ENCODE assay signal across 13 cellular contexts in the genomic region with DNA sequence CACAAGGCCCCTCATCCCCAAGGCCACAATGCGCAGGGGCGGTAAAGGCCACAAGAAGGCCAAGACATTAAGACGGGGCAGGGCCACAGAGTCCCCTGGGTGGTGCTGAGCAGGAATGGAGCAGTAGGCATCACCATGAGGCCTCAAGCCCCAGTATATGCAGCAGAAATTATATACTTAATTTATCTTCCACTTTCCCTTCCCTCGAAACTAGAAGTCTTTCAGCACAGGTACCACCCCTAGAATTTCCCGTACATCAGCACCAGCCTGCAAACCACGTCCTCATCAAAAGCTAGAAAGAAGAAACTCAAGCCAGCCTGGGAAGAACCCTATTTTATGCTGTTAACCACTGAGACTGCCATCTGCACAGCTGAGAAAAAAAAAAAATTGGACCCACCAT.
DNase-seq lines count a peak whose midpoint lies in the region; ATAC-seq, FAIRE-seq and TF ChIP-seq lines count a peak whose summit lies in the region.
"Had no signal": no experiment of that assay in that cellular context is flagged by ENCODE, and none has a peak within 500 bp of the region (broad histone marks: within the 10 kb centered on the region; RNA-seq: fewer than 3 reads in every experiment).

No MANE protein-coding gene starts in this region.

- H3K9me3 ChIP-seq in K562 (replicated peaks; ENCODE audit: control insufficient read depth, insufficient read depth, low read depth, low read length) (peaks cover 2% of the 10 kb centered on the region; the same call in 1 of the 2 replicates), suprapubic skin (no peaks in the 10 kb centered on the region)
- no peaks in the 10 kb centered on the region for H3K9me3 ChIP-seq in naive thymus-derived CD4-positive, alpha-beta T cell (ENCODE audit: control insufficient read depth in 2 of 3, low read length in 3 of 3)
- H3K9me3 ChIP-seq: adrenal gland, neutrophil had no signal

- H3K27ac ChIP-seq in K562 (ENCODE audit: extremely low read depth, low read depth, low read length) = peak overlapping the region; percentile 92
- H3K27ac ChIP-seq in naive thymus-derived CD4-positive, alpha-beta T cell (ENCODE audit: low read depth, low read length) = no peak overlapping the region
- H3K27ac ChIP-seq in suprapubic skin = no peak overlapping the region
- H3K27ac ChIP-seq: adrenal gland, neutrophil had no signal

- DNase-seq in K562 (ENCODE audit: extremely low read depth in 1 of 4, low spot score in 3 of 4) = peak in 1 of 4 experiments; percentile 72
- DNase-seq in naive thymus-derived CD4-positive, alpha-beta T cell = no peak
- no peak for DNase-seq in amniotic stem cell (lab: John Stamatoyannopoulos, UW)
- DNase-seq in medulla oblongata (ENCODE audit: extremely low spot score) = no peak
- DNase-seq in suprapubic skin (ENCODE audit: low spot score in 2 of 2) = no peak
- DNase-seq: adrenal gland; effector memory CD8-positive, alpha-beta T cell; NCI-H2107; Right ventricle myocardium superior had no signal

- H3K36me3 ChIP-seq in K562 (ENCODE audit: control insufficient read depth, insufficient read depth, low read length) (no peaks in the 10 kb centered on the region; the same call in 2 of the 3 replicates), suprapubic skin (no peaks in the 10 kb centered on the region)
- H3K36me3 ChIP-seq in naive thymus-derived CD4-positive, alpha-beta T cell (ENCODE audit: control insufficient read depth in 2 of 3, insufficient read depth in 3 of 3, low read length in 3 of 3) = no peaks in the 10 kb centered on the region
- H3K36me3 ChIP-seq: adrenal gland, neutrophil had no signal

- TF ChIP-seq POLR2A in K562 (conservative IDR thresholded peaks at IDR 0.05) = no peak
- no peak for TF ChIP-seq POLR2A in suprapubic skin (IDR thresholded peaks at IDR 0.05)

- H4K20me1 ChIP-seq in K562 (replicated peaks; ENCODE audit: control insufficient read depth, insufficient read depth, low read length) = no peaks in the 10 kb centered on the region

- H3K4me3 Mint-ChIP-seq in naive thymus-derived CD4-positive, alpha-beta T cell = no peak overlapping the region
- H3K4me3 Mint-ChIP-seq: effector memory CD8-positive, alpha-beta T cell had no signal

- no peak for FAIRE-seq in K562 (lab: Jason Lieb, UNC)

- peaks cover 0 to 12% (median 6%) of the 10 kb centered on the region in 5 donors for H3K27me3 Mint-ChIP-seq in naive thymus-derived CD4-positive, alpha-beta T cell

- ATAC-seq in GM18858 (IDR thresholded peaks at IDR 0.05; ENCODE audit: unreplicated experiment) (peak; percentile 63), GM21381 (IDR thresholded peaks at IDR 0.05; ENCODE audit: unreplicated experiment) (peak; percentile 57), HG03095 (IDR thresholded peaks at IDR 0.05; ENCODE audit: unreplicated experiment) (peak; percentile 53), K562 (peak; percentile 80)
- no peak for ATAC-seq in naive thymus-derived CD4-positive, alpha-beta T cell
- ATAC-seq: effector memory CD8-positive, alpha-beta T cell had no signal

- H3K4me1 ChIP-seq in K562 (replicated peaks in 1 of 2; ENCODE audit: control insufficient read depth in 2 of 2, insufficient read depth in 2 of 2, low read length in 2 of 2) = peaks cover 10 to 19% of the 10 kb centered on the region in 2 experiments; a peak in 4 of 5 replicates
- no peaks in the 10 kb centered on the region for H3K4me1 ChIP-seq in naive thymus-derived CD4-positive, alpha-beta T cell (ENCODE audit: control insufficient read depth in 2 of 2, insufficient read depth in 2 of 2, low read length in 2 of 2)
- peaks cover 3% of the 10 kb centered on the region for H3K4me1 ChIP-seq in suprapubic skin
- H3K4me1 ChIP-seq: adrenal gland had no signal

- CTCF ChIA-PET in K562 (lab: Yijun Ruan, JAX; ENCODE audit: low intra/inter-chr PET ratio) = no interaction called here
- CTCF ChIA-PET in naive thymus-derived CD4-positive, alpha-beta T cell (lab: Charles Lee) = no interaction called here

- H2AFZ ChIP-seq in K562 (ENCODE audit: low read depth, low read length) = peak overlapping the region; percentile 87

- peaks cover 0 to 4% (median 0%) of the 10 kb centered on the region in 7 donors for H3K4me1 Mint-ChIP-seq in naive thymus-derived CD4-positive, alpha-beta T cell

- H3K4me3 ChIP-seq in K562 (no peak overlapping the region), suprapubic skin (no peak overlapping the region)
- no peak overlapping the region for H3K4me3 ChIP-seq in naive thymus-derived CD4-positive, alpha-beta T cell (ENCODE audit: low read length)
- H3K4me3 ChIP-seq: adrenal gland had no signal

- POLR2A ChIA-PET in K562 (lab: Yijun Ruan, JAX) = interaction anchor here (1.1 to 1.3 kb wide), 2 partner anchors 9 to 19 kb away, joined by 5 to 6 read pairs; no protein-coding TSS in a partner anchor
- POLR2A ChIA-PET in naive thymus-derived CD4-positive, alpha-beta T cell (lab: Charles Lee) = no interaction called here

- BruUV-seq in K562 (replicated peaks; lab: Mats Ljungman, UMichigan) = TSS peak; percentile 88

- no peaks in the 10 kb centered on the region for H3K79me2 ChIP-seq in K562 (ENCODE audit: control insufficient read depth, insufficient read depth, low read length)

- H3K27ac Mint-ChIP-seq in naive thymus-derived CD4-positive, alpha-beta T cell = no peak overlapping the region
- H3K27ac Mint-ChIP-seq: effector memory CD8-positive, alpha-beta T cell had no signal

- peaks cover 0 to 3% (median 0%) of the 10 kb centered on the region in 11 donors for H3K9me3 Mint-ChIP-seq in naive thymus-derived CD4-positive, alpha-beta T cell

- no peaks in the 10 kb centered on the region for H3K36me3 Mint-ChIP-seq in naive thymus-derived CD4-positive, alpha-beta T cell

- intact Hi-C loops in K562 (cut with micrococcal nuclease) = loop anchor here (10.0 kb wide), 1 partner anchor 483 kb away; the partner anchor contains the start of gene AGPAT4
- intact Hi-C loops in naive thymus-derived CD4-positive, alpha-beta T cell (cut with micrococcal nuclease) = no loop called here

- peak overlapping the region; percentile 58 to 80; a peak in 3 of 4 replicates for H3K9ac ChIP-seq in K562 (ENCODE audit: insufficient read depth in 1 of 2, low read depth in 2 of 2, low read length in 2 of 2)

- peak overlapping the region; percentile 72 for H3K4me2 ChIP-seq in K562 (ENCODE audit: insufficient read depth, low read length)

- in situ Hi-C loops in K562 (cut with MboI) = no loop called here

- no peak for TF ChIP-seq EP300 in K562 (IDR thresholded peaks at IDR 0.05; ENCODE audit: low read length)
- TF ChIP-seq EP300 in suprapubic skin (IDR thresholded peaks at IDR 0.05) = no peak

- TF ChIP-seq RAD21 in K562 (CRISPR knock-in tag; conservative IDR thresholded peaks at IDR 0.05 in 1 of 2, IDR thresholded peaks at IDR 0.05 in 1 of 2) = no peak

- WGBS in K562 (ENCODE audit: insufficient coverage, low coverage, missing lambda C conversion rate) = 12% methylated on average over 6 of the region's 6 CpGs
- 64% methylated on average over 5 of the region's 6 CpGs for WGBS in suprapubic skin

- TF ChIP-seq CTCF in K562 (IDR thresholded peaks at IDR 0.05 in 2 of 3, conservative IDR thresholded peaks at IDR 0.05 in 1 of 3; ENCODE audit: insufficient read depth in 2 of 3, low read depth in 1 of 3, low read length in 3 of 3) = no peak
- TF ChIP-seq CTCF in suprapubic skin (IDR thresholded peaks at IDR 0.05) = no peak

- H3K27me3 ChIP-seq in K562 (ENCODE audit: control insufficient read depth in 2 of 2, insufficient read depth in 2 of 2, low read length in 2 of 2) = no peaks in the 10 kb centered on the region
- H3K27me3 ChIP-seq in naive thymus-derived CD4-positive, alpha-beta T cell (ENCODE audit: control insufficient read depth in 2 of 2, insufficient read depth in 2 of 2, low read length in 2 of 2) = no peaks in the 10 kb centered on the region
- H3K27me3 ChIP-seq in suprapubic skin = no peaks in the 10 kb centered on the region
- H3K27me3 ChIP-seq: adrenal gland, neutrophil had no signal

- no peaks in the 10 kb centered on the region for H3K9me1 ChIP-seq in K562 (ENCODE audit: control insufficient read depth, insufficient read depth, low read length)

TF ChIP-seq in K562, 482 proteins besides CTCF, POLR2A, EP300 and RAD21:
- TF ChIP-seq PATZ1 (CRISPR knock-in tag; IDR thresholded peaks at IDR 0.05; ENCODE audit: borderline replicate concordance) = no peak
- peak; percentile 24 to 44; a peak in 1 of 4 replicates for TF ChIP-seq NRF1 (conservative IDR thresholded peaks at IDR 0.05 in 1 of 2, IDR thresholded peaks at IDR 0.05 in 1 of 2)
